ENCODE assay signal across 25 cellular contexts in genomic region chr5:142694092-142694856, GRCh38. TPM values are rescaled to one million over a fixed set of nuclear protein-coding genes. Genes with fewer than 3 reads are reported as not detected.
DNase-seq lines count a peak whose midpoint lies in the region; ATAC-seq and TF ChIP-seq lines count a peak whose summit lies in the region.
"Had no signal": no experiment of that assay in that cellular context is flagged by ENCODE, and none has a peak within 500 bp of the region (broad histone marks: within the 10 kb centered on the region; RNA-seq: fewer than 3 reads in every experiment).

No MANE protein-coding gene starts in this region.

- TF ChIP-seq POLR2A in vagina (IDR thresholded peaks at IDR 0.05), result no peak

- no peaks in the 10 kb centered on the region for H4K20me1 ChIP-seq in smooth muscle cell (ENCODE audit: low read depth)
- H4K20me1 ChIP-seq: BLaER1 treated with 17β-estradiol and CSF1 and Interleukin-3, amounts not matched to agents 10 nM and 100 nM had no signal

- CTCF ChIA-PET in Panc1 (lab: Charles Lee), result no interaction called here

- H3K79me2 ChIP-seq in smooth muscle cell (ENCODE audit: low read depth), result no peaks in the 10 kb centered on the region

- POLR2A ChIA-PET in Panc1 (lab: Charles Lee), result no interaction called here

- no peak overlapping the region for H3K9ac ChIP-seq in smooth muscle cell (ENCODE audit: low read depth)
- H3K9ac ChIP-seq: BLaER1 treated with 17β-estradiol and CSF1 and Interleukin-3, amounts not matched to agents 10 nM and 100 nM; SK-N-SH had no signal

- H3K4me3 ChIP-seq in cardiac muscle cell (no peak overlapping the region), right atrium auricular region (no peak overlapping the region), Panc1 (ENCODE audit: low read depth in 2 of 2, low read length in 2 of 2) (no peak overlapping the region), fibroblast of the aortic adventitia (ENCODE audit: low read depth, low read length) (no peak overlapping the region), smooth muscle cell (no peak overlapping the region), vagina (no peak overlapping the region)
- H3K4me3 ChIP-seq: BLaER1 treated with 17β-estradiol and CSF1 and Interleukin-3, amounts not matched to agents 10 nM and 100 nM; dorsolateral prefrontal cortex; mucosa of descending colon had no signal

- no TSS peak for BruUV-seq in Panc1 (replicated peaks; lab: Mats Ljungman, UMichigan)

- H2AFZ ChIP-seq in smooth muscle cell (ENCODE audit: low read depth), result no peak overlapping the region

- peaks cover 5% of the 10 kb centered on the region for H3F3A ChIP-seq in smooth muscle cell (ENCODE audit: low read depth)

- H3K9me3 ChIP-seq in cardiac muscle cell (ENCODE audit: low read depth), result no peaks in the 10 kb centered on the region
- H3K9me3 ChIP-seq in right atrium auricular region, result no peaks in the 10 kb centered on the region
- no peaks in the 10 kb centered on the region for H3K9me3 ChIP-seq in Panc1 (ENCODE audit: control insufficient read depth, insufficient read depth, low read depth, low read length)
- no peaks in the 10 kb centered on the region for H3K9me3 ChIP-seq in smooth muscle cell (replicated peaks; ENCODE audit: low read depth)
- no peaks in the 10 kb centered on the region for H3K9me3 ChIP-seq in vagina
- H3K9me3 ChIP-seq: mucosa of descending colon, SK-N-SH had no signal

- no peak for DNase-seq in cardiac muscle cell (ENCODE audit: low read depth in 1 of 2, low spot score in 1 of 2)
- DNase-seq in right atrium auricular region (ENCODE audit: low spot score), result no peak
- DNase-seq in Panc1 (ENCODE audit: low read depth, low spot score), result no peak
- no peak for DNase-seq in fibroblast of the aortic adventitia (ENCODE audit: low read depth)
- DNase-seq in smooth muscle cell (lab: John Stamatoyannopoulos, UW; ENCODE audit: unreplicated experiment), result no peak
- no peak for DNase-seq in NCI-H526 (lab: John Stamatoyannopoulos, UW)
- no peak for DNase-seq in activated T-cell treated with anti-CD3 and anti-CD28 coated beads, Interleukin-2, amount 50 U/mL, for 1 hour
- no peak for DNase-seq in vagina (ENCODE audit: extremely low spot score in 2 of 2)
- DNase-seq: activated CD4-positive, alpha-beta T cell treated with anti-CD3 and anti-CD28 coated beads, Interleukin-2, amount 50 U/mL, for 1 hour; activated CD8-positive, alpha-beta memory T cell treated with anti-CD3 and anti-CD28 coated beads, Interleukin-2, amount 50 U/mL, for 4 hours; activated gamma-delta T cell; central memory CD4-positive, alpha-beta T cell; dorsolateral prefrontal cortex; foreskin melanocyte; mucosa of descending colon; NCI-H146; NCI-H2171; NCI-H524 treated with DMSO at 0.1 percent for 48 hours; SK-N-SH; stimulated activated CD4-positive, alpha-beta T cell treated with anti-CD3 and anti-CD28 coated beads, Interleukin-12 subunit alpha, Interleukin-12 subunit beta, amount 100 ng/mL, for 4 hours; T-helper 2 cell; trophoblast cell had no signal

- no peak for ATAC-seq in Panc1
- ATAC-seq: mucosa of descending colon had no signal

- intact Hi-C loops in Panc1 (cut with micrococcal nuclease; ENCODE audit: unreplicated experiment) (loop anchor here (10.0 kb wide), 1 partner anchor 539 kb away; no protein-coding TSS in a partner anchor), vagina (cut with DNase I) (no loop called here)

- WGBS in smooth muscle cell (ENCODE audit: low lambda C conversion rate), result 92% methylated on average over 7 of the region's 7 CpGs

- H3K27ac ChIP-seq in cardiac muscle cell, result no peak overlapping the region
- H3K27ac ChIP-seq in right atrium auricular region, result no peak overlapping the region
- H3K27ac ChIP-seq in Panc1 (ENCODE audit: low read length), result no peak overlapping the region
- H3K27ac ChIP-seq in smooth muscle cell (ENCODE audit: low read depth), result no peak overlapping the region
- no peak overlapping the region for H3K27ac ChIP-seq in vagina
- H3K27ac ChIP-seq: BLaER1 treated with 17β-estradiol and CSF1 and Interleukin-3, amounts not matched to agents 10 nM and 100 nM; dorsolateral prefrontal cortex; epithelial cell of prostate had no signal

- H3K27me3 ChIP-seq in cardiac muscle cell (no peaks in the 10 kb centered on the region), right atrium auricular region (no peaks in the 10 kb centered on the region), Panc1 (ENCODE audit: control insufficient read depth, insufficient read depth, low read length) (no peaks in the 10 kb centered on the region), smooth muscle cell (ENCODE audit: low read depth) (no peaks in the 10 kb centered on the region), vagina (no peaks in the 10 kb centered on the region)
- H3K27me3 ChIP-seq: BLaER1 treated with 17β-estradiol and CSF1 and Interleukin-3, amounts not matched to agents 10 nM and 100 nM; dorsolateral prefrontal cortex had no signal

- H3K4me2 ChIP-seq in smooth muscle cell, result no peak overlapping the region
- H3K4me2 ChIP-seq: BLaER1 treated with 17β-estradiol and CSF1 and Interleukin-3, amounts not matched to agents 10 nM and 100 nM; SK-N-SH had no signal

- in situ Hi-C loops in Panc1 (cut with HindIII; ENCODE audit: low pct_unique_long_range_greater_than_20kb, low sequenced_read_pairs), result no loop called here

- H3K4me1 ChIP-seq in cardiac muscle cell (ENCODE audit: low read depth) (peaks cover 19% of the 10 kb centered on the region), right atrium auricular region (peaks cover 0 to 37% of the 10 kb centered on the region in 2 donors), Panc1 (ENCODE audit: control insufficient read depth, insufficient read depth, low read length) (no peaks in the 10 kb centered on the region; the same call in 1 of the 2 replicates), smooth muscle cell (ENCODE audit: low read depth) (peaks cover 10% of the 10 kb centered on the region), vagina (peaks cover 21% of the 10 kb centered on the region)

- H3K36me3 ChIP-seq in cardiac muscle cell (no peaks in the 10 kb centered on the region), right atrium auricular region (no peaks in the 10 kb centered on the region), Panc1 (ENCODE audit: control insufficient read depth, insufficient read depth, low read length) (no peaks in the 10 kb centered on the region), smooth muscle cell (ENCODE audit: low read depth) (no peaks in the 10 kb centered on the region), vagina (no peaks in the 10 kb centered on the region)
- H3K36me3 ChIP-seq: BLaER1 treated with 17β-estradiol and CSF1 and Interleukin-3, amounts not matched to agents 10 nM and 100 nM had no signal

- peak; percentile 29 for TF ChIP-seq CTCF in cardiac muscle cell (IDR thresholded peaks at IDR 0.05; ENCODE audit: low read depth, low read length)
- TF ChIP-seq CTCF in right atrium auricular region (IDR thresholded peaks at IDR 0.05), result no peak
- 0 out of 2 replicates have a peak, but pooled peaks have one; percentile 22 for TF ChIP-seq CTCF in Panc1 (IDR thresholded peaks at IDR 0.05)
- peak; percentile 11 for TF ChIP-seq CTCF in fibroblast of the aortic adventitia (IDR thresholded peaks at IDR 0.05; ENCODE audit: insufficient read depth, low read length)
- TF ChIP-seq CTCF in smooth muscle cell (IDR thresholded peaks at IDR 0.05; ENCODE audit: borderline replicate concordance, insufficient read depth, poor library complexity, severe bottlenecking), result peak; percentile 6
- no peak for TF ChIP-seq CTCF in vagina (IDR thresholded peaks at IDR 0.05)

RNA-seq across cellular contexts. Expression of gene FGF1, which starts 8.4 kb away (rescaled TPM):
- total RNA-seq in cardiac muscle cell, result 0.81 TPM in 1 of 2 replicates, not detected in the other
- polyA plus RNA-seq in cardiac muscle cell, result not detected in 2 replicates
- 10 to 100 TPM; 35.3 to 47.9 TPM for total RNA-seq in right atrium auricular region
- not detected for total RNA-seq in Panc1 (2021; ENCODE audit: unreplicated experiment)
- 0.21 TPM for polyA plus RNA-seq in Panc1 (2012; ENCODE audit: insufficient read length)
- total RNA-seq in fibroblast of the aortic adventitia (ENCODE audit: low replicate concordance), result 1.2 and 3.4 TPM in 2 replicates
- total RNA-seq in smooth muscle cell, result 36.5 and 111 TPM in 2 replicates
- polyA plus RNA-seq in smooth muscle cell, result 50.2 and 91.7 TPM in 2 replicates
- total RNA-seq in vagina, result 2.0 TPM
- total RNA-seq: neural crest cell had no signal

Comparison
In these comparisons a context has a peak if more than half of its experiments do, and no peak if none do; other contexts are left out.
1. CTCF ChIP-seq: peak in cardiac muscle cell (single experiment), Panc1 (single experiment), fibroblast of the aortic adventitia (single experiment) and smooth muscle cell (single experiment); none in right atrium auricular region (0 of 2) and vagina (0 of 3).